Comparison of ENCODE assay signal across 17 cellular contexts in genomic region chr1:162009501-162010174, GRCh38. TPM values are rescaled to one million over a fixed set of nuclear protein-coding genes. Genes with fewer than 3 reads are reported as not detected.
"Had no signal": no experiment of that assay in that cellular context is flagged by ENCODE, and none has a peak within 500 bp of the region (broad histone marks: within the 10 kb centered on the region; RNA-seq: fewer than 3 reads in every experiment).

No MANE protein-coding gene starts in this region.

- H3K27me3 ChIP-seq: testis, uterus had no signal

- H3K4me3 Mint-ChIP-seq: activated B cell treated with CpG ODN at 0.5 μM for 24 hours; activated CD4-positive, alpha-beta T cell treated with anti-CD3 and anti-CD28 coated beads, Interleukin-2, amount 10 ng/mL, durations not matched to agents 24 days and 14 days; activated naive CD4-positive, alpha-beta T cell treated with anti-CD3 and anti-CD28 coated beads, Interleukin-2, amount 10 ng/mL, durations not matched to agents 7 days and 5 days; nephron; stimulated activated naive CD8-positive, alpha-beta T cell treated with anti-CD3 and anti-CD28 coated beads, Interleukin-15, Interleukin-2, amounts not matched to agents 100 ng/mL and 50 ng/mL, for 24 hours; T-helper 17 cell had no signal

- H3K9me3 ChIP-seq: testis had no signal

- H3K36me3 Mint-ChIP-seq: activated naive CD4-positive, alpha-beta T cell treated with anti-CD3 and anti-CD28 coated beads, Interleukin-2, amount 10 ng/mL, durations not matched to agents 7 days and 5 days had no signal

- ATAC-seq: left colon, T-helper 17 cell had no signal

- H3K27ac Mint-ChIP-seq: activated B cell treated with CpG ODN at 0.5 μM for 24 hours; activated CD4-positive, alpha-beta T cell treated with anti-CD3 and anti-CD28 coated beads, Interleukin-2, amount 10 ng/mL, durations not matched to agents 24 days and 14 days; activated naive CD4-positive, alpha-beta T cell treated with anti-CD3 and anti-CD28 coated beads, Interleukin-2, amount 10 ng/mL, durations not matched to agents 7 days and 5 days; activated T-helper 2 cell treated with anti-CD3 and anti-CD28 coated beads, Interferon-gamma antibody, Interleukin-2, Interleukin-4, amounts not matched to agents 10 μg/mL and 5 μg/mL and 100 μg/mL, durations not matched to agents 14 hours and 24 hours and 36 hours; nephron; stimulated activated naive CD8-positive, alpha-beta T cell treated with anti-CD3 and anti-CD28 coated beads, Interleukin-15, Interleukin-2, amounts not matched to agents 100 ng/mL and 50 ng/mL, for 24 hours; T-helper 17 cell had no signal

- H3K4me1 ChIP-seq: uterus had no signal

- H3K36me3 ChIP-seq: uterus had no signal

- H3K27ac ChIP-seq: epithelial cell of prostate, testis, uterus had no signal

- H3K4me3 ChIP-seq: testis, uterus had no signal

- DNase-seq: activated B cell treated with CpG ODN at 0.5 μM for 24 hours; activated CD4-positive, alpha-beta T cell treated with anti-CD3 and anti-CD28 coated beads, Interleukin-2, amount 10 ng/mL, durations not matched to agents 24 days and 14 days; activated naive CD4-positive, alpha-beta T cell treated with anti-CD3 and anti-CD28 coated beads, Interleukin-2, amount 10 ng/mL, durations not matched to agents 7 days and 5 days; central memory CD4-positive, alpha-beta T cell; cortex of kidney; effector memory CD4-positive, alpha-beta T cell; left colon; stimulated activated CD4-positive, alpha-beta T cell treated with anti-CD3 and anti-CD28 coated beads, Interleukin-15, amount 100 ng/mL, for 24 hours; stimulated activated CD4-positive, alpha-beta T cell treated with anti-CD3 and anti-CD28 coated beads, Interleukin-4, amount 100 ng/mL, for 24 hours; T-helper 17 cell; testis; uterus had no signal

- H3K4me1 Mint-ChIP-seq: activated B cell treated with CpG ODN at 0.5 μM for 24 hours had no signal

RNA-seq across cellular contexts. Expression of gene OLFML2B, which starts 14.0 kb away (rescaled TPM):
- total RNA-seq: activated B cell treated with CpG ODN at 0.5 μM for 24 hours; activated CD4-positive, alpha-beta T cell treated with anti-CD3 and anti-CD28 coated beads, Interleukin-2, amount 10 ng/mL, durations not matched to agents 24 days and 14 days; activated CD8-positive, alpha-beta memory T cell treated with anti-CD3 and anti-CD28 coated beads for 36 hours; activated T-helper 2 cell treated with anti-CD3 and anti-CD28 coated beads, Interferon-gamma antibody, Interleukin-2, Interleukin-4, amounts not matched to agents 10 μg/mL and 5 μg/mL and 100 μg/mL, durations not matched to agents 14 hours and 24 hours and 36 hours; T-helper 17 cell had no signal

RNA-seq across cellular contexts. Expression of gene NOS1AP, which starts 59.9 kb away (rescaled TPM):
- total RNA-seq: activated B cell treated with CpG ODN at 0.5 μM for 24 hours; activated CD4-positive, alpha-beta T cell treated with anti-CD3 and anti-CD28 coated beads, Interleukin-2, amount 10 ng/mL, durations not matched to agents 24 days and 14 days; activated T-helper 2 cell treated with anti-CD3 and anti-CD28 coated beads, Interferon-gamma antibody, Interleukin-2, Interleukin-4, amounts not matched to agents 10 μg/mL and 5 μg/mL and 100 μg/mL, durations not matched to agents 14 hours and 24 hours and 36 hours; T-helper 17 cell had no signal
